Comparison of ENCODE assay signal across 13 cellular contexts in genomic region chr2:80476535-80477117, GRCh38.
"Had no signal": no experiment of that assay in that cellular context is flagged by ENCODE, and none has a peak within 500 bp of the region (broad histone marks: within the 10 kb centered on the region; RNA-seq: fewer than 3 reads in every experiment).

No MANE protein-coding gene starts in this region.

- H3K27ac ChIP-seq: right atrium auricular region, VCaP had no signal

- H3K9me3 ChIP-seq: right atrium auricular region had no signal

- H3K27me3 ChIP-seq: right atrium auricular region had no signal

- H3K4me3 ChIP-seq: right atrium auricular region had no signal

- DNase-seq: activated CD4-positive, alpha-beta T cell treated with anti-CD3 and anti-CD28 coated beads for 1 hour; activated CD4-positive, alpha-beta T cell treated with anti-CD3 and anti-CD28 coated beads, Interleukin-2, amount 50 U/mL, for 48 hours; activated naive CD4-positive, alpha-beta T cell treated with Interleukin-2 at 50 U/mL for 16 hours; hippocampal formation; small intestine; stimulated activated CD4-positive, alpha-beta T cell treated with anti-CD3 and anti-CD28 coated beads, Interleukin-4, amount 100 ng/mL, for 4 hours; stimulated activated CD8-positive, alpha-beta memory T cell treated with anti-CD3 and anti-CD28 coated beads, Interleukin-4, amount 100 ng/mL, for 48 hours; stimulated activated naive CD8-positive, alpha-beta T cell treated with anti-CD3 and anti-CD28 coated beads, Interleukin-15, Interleukin-2, amounts not matched to agents 100 U/mL and 50 U/mL, for 24 hours; T-cell; T1000; trophoblast cell had no signal

- H3K36me3 ChIP-seq: right atrium auricular region had no signal
